In genomic region chr14:90624732-90625444, GRCh38 we compare ENCODE assay signal across 13 cellular contexts.
DNase-seq lines count a peak whose midpoint lies in the region; ATAC-seq, FAIRE-seq and TF ChIP-seq lines count a peak whose summit lies in the region.
"Had no signal": no experiment of that assay in that cellular context is flagged by ENCODE, and none has a peak within 500 bp of the region (broad histone marks: within the 10 kb centered on the region; RNA-seq: fewer than 3 reads in every experiment).

No MANE protein-coding gene starts in this region.

- CTCF ChIA-PET in HEK293T (lab: Yijun Ruan, JAX) = no interaction called here

- peaks cover 59% of the 10 kb centered on the region for H3K4me1 ChIP-seq in muscle layer of colon (ENCODE audit: insufficient read depth, low read length)

- no peak for ATAC-seq in GM19455 (IDR thresholded peaks at IDR 0.05; ENCODE audit: unreplicated experiment)
- ATAC-seq in GM21737 (IDR thresholded peaks at IDR 0.05; ENCODE audit: unreplicated experiment) = no peak
- ATAC-seq: GM12878 had no signal

- DNase-seq in COLO668 (lab: John Stamatoyannopoulos, UW; ENCODE audit: unreplicated experiment) (peak; percentile 72), NCI-H1694 (lab: John Stamatoyannopoulos, UW) (peak; percentile 83), caudate nucleus (lab: John Stamatoyannopoulos, UW) (peak in 1 of 61 donors; percentile 65), HEK293T (ENCODE audit: extremely low spot score) (no peak), urothelium cell line (ENCODE audit: low spot score) (no peak)
- DNase-seq: BE2C, cerebellar nuclear complex, NCI-H2029, occipital lobe had no signal

- POLR2A ChIA-PET in HEK293T (lab: Yijun Ruan, JAX) = no interaction called here

- H3K36me3 ChIP-seq in muscle layer of colon (ENCODE audit: insufficient read depth, low read length) = no peaks in the 10 kb centered on the region
- H3K36me3 ChIP-seq: BE2C had no signal

- H3K27me3 ChIP-seq in muscle layer of colon (ENCODE audit: control insufficient read depth in 1 of 2, insufficient read depth in 2 of 2, low read length in 2 of 2) = no peaks in the 10 kb centered on the region
- H3K27me3 ChIP-seq: BE2C had no signal

- H3K4me3 ChIP-seq in muscle layer of colon (ENCODE audit: low read depth in 1 of 2, low read length in 2 of 2) = peak overlapping the region in 1 of 2 donors; percentile 28
- H3K4me3 ChIP-seq: GM12878 had no signal

- H3K9ac ChIP-seq in muscle layer of colon (ENCODE audit: low read length) = no peak overlapping the region

- FAIRE-seq in urothelium cell line (lab: Jason Lieb, UNC) = no peak
- FAIRE-seq: GM12878 had no signal

- H3K27ac ChIP-seq in caudate nucleus (ENCODE audit: low read depth, low read length) (peak overlapping the region; percentile 24), muscle layer of colon (ENCODE audit: low read depth, low read length) (peak overlapping the region; percentile 85)

- H3K9me3 ChIP-seq in muscle layer of colon (ENCODE audit: low read length) = no peaks in the 10 kb centered on the region
- H3K9me3 ChIP-seq: BE2C had no signal

TF ChIP-seq in HEK293T, 16 proteins besides CTCF, POLR2A, EP300 and RAD21:
- no peak for TF ChIP-seq SUZ12 (IDR thresholded peaks at IDR 0.05)
- TF ChIP-seq SP1 (IDR thresholded peaks at IDR 0.05) = no peak
- TF ChIP-seq FOXA1 (IDR thresholded peaks at IDR 0.05) = no peak
- no peak for TF ChIP-seq FOXM1 (IDR thresholded peaks at IDR 0.05; ENCODE audit: borderline replicate concordance)

Comparison
In these comparisons a context has a peak if more than half of its experiments do, and no peak if none do; other contexts are left out.
1. DNase-seq: peak in COLO668 (single experiment) and NCI-H1694 (single experiment); none in HEK293T (single experiment) and urothelium cell line (single experiment).